ENCODE assay signal across 8 cellular contexts in genomic region chr17:14308965-14309879, GRCh38. TPM values are rescaled to one million over a fixed set of nuclear protein-coding genes. Genes with fewer than 3 reads are reported as not detected.
A peak's percentile ranks its signal among the peaks of the same experiment; 100 is the strongest.
DNase-seq lines count a peak whose midpoint lies in the region; ATAC-seq lines count a peak whose summit lies in the region.

No MANE protein-coding gene starts in this region.

- H4K8ac ChIP-seq in neuronal stem cell (ENCODE audit: low read depth, low read length), result no peak overlapping the region

- H3K18ac ChIP-seq in neuronal stem cell (ENCODE audit: low read length), result peak overlapping the region; percentile 97

- H3K27me3 ChIP-seq in SJSA1 (replicated peaks) (no peaks in the 10 kb centered on the region), neuronal stem cell (ENCODE audit: control insufficient read depth in 3 of 3, insufficient read depth in 3 of 3, low read depth in 1 of 3, low read length in 3 of 3) (no peaks in the 10 kb centered on the region)

- H3K9me3 ChIP-seq in SJSA1 (replicated peaks) (no peaks in the 10 kb centered on the region), neuronal stem cell (replicated peaks in 1 of 2; ENCODE audit: control insufficient read depth in 2 of 2, insufficient read depth in 1 of 2, low read depth in 1 of 2, low read length in 2 of 2) (peaks cover 2 to 52% of the 10 kb centered on the region in 2 donors)

- H3K14ac ChIP-seq in neuronal stem cell (ENCODE audit: low read length), result peak overlapping the region; percentile 63

- H3K23ac ChIP-seq in neuronal stem cell (ENCODE audit: low read depth, low read length, poor library complexity), result no peak overlapping the region

- no peak overlapping the region for H4K91ac ChIP-seq in neuronal stem cell (ENCODE audit: low read depth, low read length, poor library complexity)

- H3K27ac ChIP-seq in SJSA1, result peak overlapping the region; percentile 98
- peak overlapping the region; percentile 71 for H3K27ac ChIP-seq in neuronal stem cell (replicated peaks; ENCODE audit: low read length)

- H3K27ac Mint-ChIP-seq in activated naive CD4-positive, alpha-beta T cell treated with anti-CD3 and anti-CD28 coated beads, Interleukin-2, amount 50 U/mL, for 24 hours, result peak overlapping the region; percentile 85
- peak overlapping the region; percentile 68 for H3K27ac Mint-ChIP-seq in stimulated activated naive CD8-positive, alpha-beta T cell treated with anti-CD3 and anti-CD28 coated beads, Interleukin-15, Interleukin-2, amounts not matched to agents 100 ng/mL and 50 ng/mL, for 24 hours

- H2BK120ac ChIP-seq in neuronal stem cell (ENCODE audit: low read depth, low read length), result no peak overlapping the region

- DNase-seq in GM03348 (ENCODE audit: low spot score), result peak; percentile 97
- peak; percentile 94 for DNase-seq in SJSA1 (ENCODE audit: low read depth in 1 of 2, low spot score in 2 of 2)
- DNase-seq in globus pallidus (ENCODE audit: low spot score), result peak; percentile 49
- DNase-seq in neuronal stem cell (ENCODE audit: low spot score), result peak; percentile 96

- ATAC-seq in HG03196 (IDR thresholded peaks at IDR 0.05; ENCODE audit: unreplicated experiment) (peak; percentile 72), HG03439 (IDR thresholded peaks at IDR 0.05; ENCODE audit: unreplicated experiment) (no peak)

- H2AK5ac ChIP-seq in neuronal stem cell (ENCODE audit: low read depth, low read length), result no peak overlapping the region

- H3K4me3 ChIP-seq in SJSA1 (peak overlapping the region; percentile 54), neuronal stem cell (ENCODE audit: low read length in 2 of 2) (peak overlapping the region; percentile 28 to 79)

- H3K9me3 Mint-ChIP-seq in activated naive CD4-positive, alpha-beta T cell treated with anti-CD3 and anti-CD28 coated beads, Interleukin-2, amount 50 U/mL, for 24 hours, result no peaks in the 10 kb centered on the region
- H3K9me3 Mint-ChIP-seq in stimulated activated naive CD8-positive, alpha-beta T cell treated with anti-CD3 and anti-CD28 coated beads, Interleukin-15, Interleukin-2, amounts not matched to agents 100 ng/mL and 50 ng/mL, for 24 hours, result no peaks in the 10 kb centered on the region

- peak overlapping the region; percentile 72 for H2BK5ac ChIP-seq in neuronal stem cell (ENCODE audit: low read length)

- no peak overlapping the region for H2BK15ac ChIP-seq in neuronal stem cell (ENCODE audit: low read length)

- H3K79me1 ChIP-seq in neuronal stem cell (ENCODE audit: low read depth, low read length), result peaks cover 12% of the 10 kb centered on the region

- peak overlapping the region; percentile 86 for H3K4me3 Mint-ChIP-seq in activated naive CD4-positive, alpha-beta T cell treated with anti-CD3 and anti-CD28 coated beads, Interleukin-2, amount 50 U/mL, for 24 hours
- H3K4me3 Mint-ChIP-seq in stimulated activated naive CD8-positive, alpha-beta T cell treated with anti-CD3 and anti-CD28 coated beads, Interleukin-15, Interleukin-2, amounts not matched to agents 100 ng/mL and 50 ng/mL, for 24 hours, result peak overlapping the region; percentile 78

- H3K4me2 ChIP-seq in neuronal stem cell (ENCODE audit: insufficient read depth, low read length, poor library complexity, severe bottlenecking), result peak overlapping the region; percentile 86

- H3K9ac ChIP-seq in neuronal stem cell (ENCODE audit: low read depth, low read length, poor library complexity), result peak overlapping the region; percentile 82

- H3K36me3 Mint-ChIP-seq in activated naive CD4-positive, alpha-beta T cell treated with anti-CD3 and anti-CD28 coated beads, Interleukin-2, amount 50 U/mL, for 24 hours, result peaks cover 10% of the 10 kb centered on the region
- peaks cover 23% of the 10 kb centered on the region for H3K36me3 Mint-ChIP-seq in stimulated activated naive CD8-positive, alpha-beta T cell treated with anti-CD3 and anti-CD28 coated beads, Interleukin-15, Interleukin-2, amounts not matched to agents 100 ng/mL and 50 ng/mL, for 24 hours (ENCODE audit: low read depth)

- H3K4me1 Mint-ChIP-seq in activated naive CD4-positive, alpha-beta T cell treated with anti-CD3 and anti-CD28 coated beads, Interleukin-2, amount 50 U/mL, for 24 hours, result peaks cover 69% of the 10 kb centered on the region
- H3K4me1 Mint-ChIP-seq in stimulated activated naive CD8-positive, alpha-beta T cell treated with anti-CD3 and anti-CD28 coated beads, Interleukin-15, Interleukin-2, amounts not matched to agents 100 ng/mL and 50 ng/mL, for 24 hours (ENCODE audit: low read depth), result peaks cover 75% of the 10 kb centered on the region

- H3K4me1 ChIP-seq in SJSA1 (replicated peaks) (peaks cover 35% of the 10 kb centered on the region), neuronal stem cell (ENCODE audit: control insufficient read depth in 2 of 2, insufficient read depth in 1 of 2, low read depth in 1 of 2, low read length in 2 of 2) (peaks cover 17 to 24% of the 10 kb centered on the region in 2 donors)

- H3K4ac ChIP-seq in neuronal stem cell (ENCODE audit: low read length), result no peak overlapping the region

- peaks cover 3% of the 10 kb centered on the region; the same call in 1 of the 2 replicates for H3K36me3 ChIP-seq in SJSA1
- peaks cover 11 to 86% of the 10 kb centered on the region in 2 donors for H3K36me3 ChIP-seq in neuronal stem cell (replicated peaks in 1 of 2; ENCODE audit: control insufficient read depth in 2 of 2, insufficient read depth in 2 of 2, low read length in 2 of 2)

- no CpG with 5 or more reads among the region's 71 CpGs for WGBS in neuronal stem cell (ENCODE audit: extremely low coverage in 2 of 2, insufficient read length in 2 of 2, insufficient replicate concordance in 1 of 2), 2 donors

- H3K27me3 Mint-ChIP-seq in activated naive CD4-positive, alpha-beta T cell treated with anti-CD3 and anti-CD28 coated beads, Interleukin-2, amount 50 U/mL, for 24 hours, result no peaks in the 10 kb centered on the region
- H3K27me3 Mint-ChIP-seq in stimulated activated naive CD8-positive, alpha-beta T cell treated with anti-CD3 and anti-CD28 coated beads, Interleukin-15, Interleukin-2, amounts not matched to agents 100 ng/mL and 50 ng/mL, for 24 hours, result no peaks in the 10 kb centered on the region

- H2AFZ ChIP-seq in neuronal stem cell (ENCODE audit: low read length), result no peak overlapping the region

- no peak overlapping the region for H2BK12ac ChIP-seq in neuronal stem cell (ENCODE audit: low read length)

RNA-seq across cellular contexts. Expression of gene HS3ST3B1, which starts 8.3 kb away (rescaled TPM):
- total RNA-seq in SJSA1 (2014; rRNA removed; shearing (Covaris generic)), result 14.1 and 17.0 TPM in 2 replicates
- polyA plus RNA-seq in neuronal stem cell (2013, experiment 1 of 2), result 17.6 TPM
- 18.0 TPM for polyA plus RNA-seq in neuronal stem cell (2013, experiment 2 of 2)
